10 cellular contexts compared by ENCODE assay signal in genomic region chr21:35257413-35257812, GRCh38.
DNase-seq lines count a peak whose midpoint lies in the region; ATAC-seq, FAIRE-seq and TF ChIP-seq lines count a peak whose summit lies in the region.
"Had no signal": no experiment of that assay in that cellular context is flagged by ENCODE, and none has a peak within 500 bp of the region (broad histone marks: within the 10 kb centered on the region; RNA-seq: fewer than 3 reads in every experiment).

No MANE protein-coding gene starts in this region.

- intact Hi-C loops in left ventricle myocardium inferior (cut with micrococcal nuclease): no loop called here

- no peak overlapping the region for H3K4me3 Mint-ChIP-seq in T-cell
- H3K4me3 Mint-ChIP-seq: activated B cell treated with CpG ODN at 0.5 μM for 24 hours had no signal

- H4K20me1 ChIP-seq in SK-N-SH (ENCODE audit: insufficient read depth): no peaks in the 10 kb centered on the region

- peak in 1 of 2 experiments; percentile 78; a peak in 1 of 4 replicates for TF ChIP-seq EP300 in SK-N-SH (IDR thresholded peaks at IDR 0.05; ENCODE audit: borderline replicate concordance in 1 of 2, low read depth in 1 of 2, low read length in 1 of 2)

- TF ChIP-seq CTCF in SK-N-SH (IDR thresholded peaks at IDR 0.05) (no peak), left ventricle myocardium inferior (IDR thresholded peaks at IDR 0.05; ENCODE audit: borderline replicate concordance) (no peak)

- ATAC-seq in T-cell (replicated peaks in 1 of 4): no peak

- no peak overlapping the region for H3K27ac Mint-ChIP-seq in T-cell
- H3K27ac Mint-ChIP-seq: activated B cell treated with CpG ODN at 0.5 μM for 24 hours had no signal

- peaks cover 22% of the 10 kb centered on the region for H3F3A ChIP-seq in SK-N-SH (replicated peaks; ENCODE audit: insufficient read depth)

- CTCF ChIA-PET in SK-N-SH (lab: Yijun Ruan, JAX) (no interaction called here), T-cell (lab: Charles Lee) (no interaction called here)

- no peaks in the 10 kb centered on the region for H3K36me3 Mint-ChIP-seq in T-cell
- H3K36me3 Mint-ChIP-seq: immature natural killer cell had no signal

- peak; percentile 74 for FAIRE-seq in HTR-8/SVneo (lab: Jason Lieb, UNC)

- H3K27me3 Mint-ChIP-seq in T-cell: peaks cover 0 to 3% of the 10 kb centered on the region in 2 donors

- TF ChIP-seq RAD21 in SK-N-SH (IDR thresholded peaks at IDR 0.05; ENCODE audit: low read length): no peak

- H3K9me3 ChIP-seq in SK-N-SH (no peaks in the 10 kb centered on the region), left ventricle myocardium inferior (replicated peaks) (peaks cover 13% of the 10 kb centered on the region), subcutaneous abdominal adipose tissue (ENCODE audit: control insufficient read depth in 5 of 5, low read length in 5 of 5) (no peaks in the 10 kb centered on the region)
- H3K9me3 ChIP-seq: tibial nerve had no signal

- POLR2A ChIA-PET in SK-N-SH (lab: Yijun Ruan, JAX): no interaction called here
- POLR2A ChIA-PET in T-cell (lab: Charles Lee): interaction anchor here in 1 of 2 donors (0.6 kb wide), 1 partner anchor 10 kb away, joined by 3 read pairs; no protein-coding TSS in a partner anchor

- 9% methylated on average over 2 of the region's 2 CpGs for WGBS in SK-N-SH (ENCODE audit: low lambda C conversion rate)

- H3K9me3 Mint-ChIP-seq in T-cell: peaks cover 0 to 4% (median 0%) of the 10 kb centered on the region in 3 donors
- H3K9me3 Mint-ChIP-seq: activated B cell treated with CpG ODN at 0.5 μM for 24 hours, immature natural killer cell had no signal

- peak overlapping the region; percentile 72 to 90 for H3K27ac ChIP-seq in SK-N-SH (ENCODE audit: low read depth in 2 of 2, low read length in 1 of 2)
- H3K27ac ChIP-seq in left ventricle myocardium inferior (replicated peaks): peak overlapping the region; percentile 69
- peak overlapping the region; percentile 12 for H3K27ac ChIP-seq in subcutaneous abdominal adipose tissue (ENCODE audit: low read depth, low read length)

- peak; percentile 53 for DNase-seq in HTR-8/SVneo (ENCODE audit: insufficient read length, low spot score)
- DNase-seq in SK-N-SH: no peak
- DNase-seq in left ventricle myocardium inferior: peak; percentile 42
- no peak for DNase-seq in activated CD4-positive, CD25-positive, alpha-beta regulatory T cell treated with anti-CD3 and anti-CD28 coated beads, Interleukin-2, amount 50 U/mL, for 72 hours
- DNase-seq in GM19240 (ENCODE audit: insufficient read length, low spot score): no peak
- DNase-seq in T-cell: no peak
- DNase-seq: activated B cell treated with CpG ODN at 0.5 μM for 24 hours, immature natural killer cell had no signal

- H2AFZ ChIP-seq in SK-N-SH (ENCODE audit: low read depth): peak overlapping the region; percentile 40; the same call in 1 of the 2 replicates

- H3K4me2 ChIP-seq in SK-N-SH: peak overlapping the region; percentile 71

- no peaks in the 10 kb centered on the region for H3K9me2 ChIP-seq in SK-N-SH

- H3K36me3 ChIP-seq in SK-N-SH (replicated peaks in 1 of 2; ENCODE audit: control insufficient read depth in 1 of 2, insufficient read depth in 2 of 2, low read length in 1 of 2): peaks cover 0 to 3% of the 10 kb centered on the region in 2 experiments
- no peaks in the 10 kb centered on the region for H3K36me3 ChIP-seq in left ventricle myocardium inferior
- no peaks in the 10 kb centered on the region for H3K36me3 ChIP-seq in subcutaneous abdominal adipose tissue (ENCODE audit: control insufficient read depth in 5 of 5, insufficient read depth in 5 of 5, low read length in 5 of 5)
- H3K36me3 ChIP-seq: tibial nerve had no signal

- no peaks in the 10 kb centered on the region for H3K4me1 Mint-ChIP-seq in T-cell
- H3K4me1 Mint-ChIP-seq: activated B cell treated with CpG ODN at 0.5 μM for 24 hours, immature natural killer cell had no signal

- H3K4me1 ChIP-seq in SK-N-SH (ENCODE audit: control insufficient read depth in 1 of 2, insufficient read depth in 2 of 2, low read depth in 1 of 2, low read length in 1 of 2): peaks cover 6% of the 10 kb centered on the region in 2 experiments; a peak in 3 of 4 replicates
- peaks cover 21% of the 10 kb centered on the region for H3K4me1 ChIP-seq in left ventricle myocardium inferior
- H3K4me1 ChIP-seq in subcutaneous abdominal adipose tissue (ENCODE audit: control insufficient read depth in 5 of 5, insufficient read depth in 5 of 5, low read length in 5 of 5): peaks cover 0 to 30% (median 14%) of the 10 kb centered on the region in 5 donors

- H3K9ac ChIP-seq in SK-N-SH (peak overlapping the region; percentile 37; the same call in 1 of the 2 replicates), subcutaneous abdominal adipose tissue (ENCODE audit: low read length in 5 of 5) (peak overlapping the region in 1 of 5 donors; percentile 15)

- H3K4me3 ChIP-seq in SK-N-SH (ENCODE audit: low read depth in 2 of 2, low read length in 1 of 2) (peak overlapping the region in 1 of 2 experiments; percentile 39; a peak in 1 of 4 replicates), left ventricle myocardium inferior (no peak overlapping the region), subcutaneous abdominal adipose tissue (ENCODE audit: low read depth in 1 of 5, low read length in 5 of 5) (no peak overlapping the region)

- no peaks in the 10 kb centered on the region for H3K79me2 ChIP-seq in SK-N-SH (ENCODE audit: insufficient read depth)

- H3K27me3 ChIP-seq in SK-N-SH (ENCODE audit: insufficient read depth) (no peaks in the 10 kb centered on the region), left ventricle myocardium inferior (ENCODE audit: low read depth) (no peaks in the 10 kb centered on the region), subcutaneous abdominal adipose tissue (ENCODE audit: control insufficient read depth in 5 of 5, insufficient read depth in 4 of 5, low read length in 5 of 5) (no peaks in the 10 kb centered on the region)
- H3K27me3 ChIP-seq: tibial nerve had no signal

TF ChIP-seq in SK-N-SH, 30 proteins besides CTCF, POLR2A, EP300 and RAD21 (continues in another document):
- TF ChIP-seq MEF2A (IDR thresholded peaks at IDR 0.05; ENCODE audit: borderline replicate concordance, low read depth): peak; percentile 39; the same call in 1 of the 2 replicates
- no peak for TF ChIP-seq RCOR1 (IDR thresholded peaks at IDR 0.05; ENCODE audit: low read length)
- TF ChIP-seq NFIC (IDR thresholded peaks at IDR 0.05; ENCODE audit: borderline replicate concordance): peak; percentile 96
- peak; percentile 82 for TF ChIP-seq TCF12 (IDR thresholded peaks at IDR 0.05)
- no peak for TF ChIP-seq GATA2 (CRISPR knock-in tag; IDR thresholded peaks at IDR 0.05)
- no peak for TF ChIP-seq EZH2phosphoT487 (IDR thresholded peaks at IDR 0.05; ENCODE audit: borderline replicate concordance, low read depth)
- TF ChIP-seq ELF1 (IDR thresholded peaks at IDR 0.05): no peak
- TF ChIP-seq JUND (IDR thresholded peaks at IDR 0.05): peak; percentile 87
- TF ChIP-seq GABPA (IDR thresholded peaks at IDR 0.05; ENCODE audit: low read depth): no peak
- TF ChIP-seq PBX3 (IDR thresholded peaks at IDR 0.05): peak; percentile 97
- TF ChIP-seq SIN3A (IDR thresholded peaks at IDR 0.05; ENCODE audit: borderline replicate concordance, low read depth, low read length): peak; percentile 66
- no peak for TF ChIP-seq MXI1 (IDR thresholded peaks at IDR 0.05; ENCODE audit: low read depth, low read length)
- TF ChIP-seq FOXM1 (IDR thresholded peaks at IDR 0.05; ENCODE audit: low read depth): no peak
- no peak for TF ChIP-seq USF2 (IDR thresholded peaks at IDR 0.05; ENCODE audit: borderline replicate concordance, low read depth, low read length)
- no peak for TF ChIP-seq RFX5 (IDR thresholded peaks at IDR 0.05; ENCODE audit: low read length)
- no peak for TF ChIP-seq TEAD4 (IDR thresholded peaks at IDR 0.05; ENCODE audit: borderline replicate concordance, insufficient read depth)
- no peak for TF ChIP-seq YY1 (IDR thresholded peaks at IDR 0.05; ENCODE audit: low read depth)
- TF ChIP-seq, protein P1, sequence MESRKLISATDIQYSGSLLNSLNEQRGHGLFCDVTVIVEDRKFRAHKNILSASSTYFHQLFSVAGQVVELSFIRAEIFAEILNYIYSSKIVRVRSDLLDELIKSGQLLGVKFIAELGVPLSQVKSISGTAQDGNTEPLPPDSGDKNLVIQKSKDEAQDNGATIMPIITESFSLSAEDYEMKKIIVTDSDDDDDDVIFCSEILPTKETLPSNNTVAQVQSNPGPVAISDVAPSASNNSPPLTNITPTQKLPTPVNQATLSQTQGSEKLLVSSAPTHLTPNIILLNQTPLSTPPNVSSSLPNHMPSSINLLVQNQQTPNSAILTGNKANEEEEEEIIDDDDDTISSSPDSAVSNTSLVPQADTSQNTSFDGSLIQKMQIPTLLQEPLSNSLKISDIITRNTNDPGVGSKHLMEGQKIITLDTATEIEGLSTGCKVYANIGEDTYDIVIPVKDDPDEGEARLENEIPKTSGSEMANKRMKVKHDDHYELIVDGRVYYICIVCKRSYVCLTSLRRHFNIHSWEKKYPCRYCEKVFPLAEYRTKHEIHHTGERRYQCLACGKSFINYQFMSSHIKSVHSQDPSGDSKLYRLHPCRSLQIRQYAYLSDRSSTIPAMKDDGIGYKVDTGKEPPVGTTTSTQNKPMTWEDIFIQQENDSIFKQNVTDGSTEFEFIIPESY (IDR thresholded peaks at IDR 0.05; ENCODE audit: borderline replicate concordance, low read depth): no peak
- peak; percentile 37; the same call in 1 of the 2 replicates for TF ChIP-seq POLR2AphosphoS5 (IDR thresholded peaks at IDR 0.05; ENCODE audit: low read depth, low read length)
- peak; percentile 79; the same call in 1 of the 2 replicates for TF ChIP-seq FOSL2 (IDR thresholded peaks at IDR 0.05; ENCODE audit: borderline replicate concordance, low read depth)

Comparison
In these comparisons a context has a peak if more than half of its experiments do, and no peak if none do; other contexts are left out.
1. DNase-seq: peak in HTR-8/SVneo (single experiment) and left ventricle myocardium inferior (single experiment); none in SK-N-SH (single experiment), activated CD4-positive, CD25-positive, alpha-beta regulatory T cell treated with anti-CD3 and anti-CD28 coated beads, Interleukin-2, amount 50 U/mL, for 72 hours (single experiment), GM19240 (single experiment) and T-cell (0 of 34).
2. H3K27ac ChIP-seq: peak in every context shown above with its lines; median percentile 81 in SK-N-SH; 69 in left ventricle myocardium inferior; 12 in subcutaneous abdominal adipose tissue.